22 cellular contexts compared by ENCODE assay signal in genomic region chr4:156788782-156789181, GRCh38.
"Had no signal": no experiment of that assay in that cellular context is flagged by ENCODE, and none has a peak within 500 bp of the region (broad histone marks: within the 10 kb centered on the region; RNA-seq: fewer than 3 reads in every experiment).

No MANE protein-coding gene starts in this region.

- H3K9me3 Mint-ChIP-seq: neural progenitor cell had no signal

- H3K27ac ChIP-seq: foreskin keratinocyte, left ventricle myocardium inferior, neural progenitor cell, ovary, tibial artery, upper lobe of left lung, uterus had no signal

- DNase-seq: dermis blood vessel endothelial cell; erythroblast; foreskin keratinocyte; immature natural killer cell; left ventricle myocardium inferior; mesenchymal stem cell; midbrain; nucleus accumbens; ovary; right cardiac atrium; stimulated activated CD4-positive, alpha-beta T cell treated with anti-CD3 and anti-CD28 coated beads, Interleukin-4, amount 100 ng/mL, for 1 hour; stimulated activated CD8-positive, alpha-beta memory T cell treated with anti-CD3 and anti-CD28 coated beads, Interleukin-4, amount 100 ng/mL, for 48 hours; stimulated activated naive CD8-positive, alpha-beta T cell treated with anti-CD3 and anti-CD28 coated beads, Interleukin-15, Interleukin-2, amounts not matched to agents 100 U/mL and 50 U/mL, for 24 hours; tibial artery; upper lobe of left lung; uterus had no signal

- H3K36me3 ChIP-seq: left ventricle myocardium inferior, neural progenitor cell, ovary, tibial artery, upper lobe of left lung, uterus had no signal

- H3K4me1 ChIP-seq: neural progenitor cell, upper lobe of left lung, uterus had no signal

- H3K9me3 ChIP-seq: left ventricle myocardium inferior, ovary, tibial artery, upper lobe of left lung, uterus had no signal

- H3K27me3 Mint-ChIP-seq: natural killer cell treated with Interleukin-12 subunit alpha and Interleukin-12 subunit beta and Interleukin-15 and Interleukin-18, amount 100 ng/mL, for 72 hours; progenitor cell of endocrine pancreas had no signal

- H3K4me1 Mint-ChIP-seq: immature natural killer cell; neural progenitor cell; stimulated activated effector memory CD8-positive, alpha-beta T cell treated with anti-CD3 and anti-CD28 coated beads, Interleukin-12 subunit alpha, Interleukin-12 subunit beta, amount 100 ng/mL, for 72 hours had no signal

- H3K27me3 ChIP-seq: foreskin keratinocyte, neural progenitor cell, ovary, tibial artery, upper lobe of left lung, uterus had no signal

- H3K4me3 ChIP-seq: left ventricle myocardium inferior, lung, neural progenitor cell, ovary, smooth muscle cell, tibial artery, upper lobe of left lung, uterus had no signal

- H3K27ac Mint-ChIP-seq: immature natural killer cell; natural killer cell treated with Interleukin-12 subunit alpha and Interleukin-12 subunit beta and Interleukin-15 and Interleukin-18, amount 100 ng/mL, for 72 hours; neural progenitor cell; progenitor cell of endocrine pancreas; stimulated activated effector memory CD8-positive, alpha-beta T cell treated with anti-CD3 and anti-CD28 coated beads, Interleukin-12 subunit alpha, Interleukin-12 subunit beta, amount 100 ng/mL, for 72 hours had no signal

- H3K4me3 Mint-ChIP-seq: immature natural killer cell; natural killer cell treated with Interleukin-12 subunit alpha and Interleukin-12 subunit beta and Interleukin-15 and Interleukin-18, amount 100 ng/mL, for 72 hours; neural progenitor cell; stimulated activated effector memory CD8-positive, alpha-beta T cell treated with anti-CD3 and anti-CD28 coated beads, Interleukin-12 subunit alpha, Interleukin-12 subunit beta, amount 100 ng/mL, for 72 hours had no signal

- H3K36me3 Mint-ChIP-seq: neural progenitor cell; stimulated activated effector memory CD8-positive, alpha-beta T cell treated with anti-CD3 and anti-CD28 coated beads, Interleukin-12 subunit alpha, Interleukin-12 subunit beta, amount 100 ng/mL, for 72 hours had no signal
